Comparison of ENCODE assay signal across 1 cellular context in genomic region chr14:99263564-99264330, GRCh38.
TF ChIP-seq lines count a peak whose summit lies in the region.

No MANE protein-coding gene starts in this region.

TF ChIP-seq in HepG2, 621 proteins besides CTCF, POLR2A, EP300 and RAD21 (continued from another document):
- TF ChIP-seq HBP1 (CRISPR knock-in tag; IDR thresholded peaks at IDR 0.05; ENCODE audit: low read depth) (no peak), SKI (IDR thresholded peaks at IDR 0.05; ENCODE audit: partially characterized antibody) (no peak), NFATC3 (CRISPR knock-in tag; IDR thresholded peaks at IDR 0.05) (no peak), ZMYM2 (CRISPR knock-in tag; IDR thresholded peaks at IDR 0.05) (no peak), ZNF652 (CRISPR knock-in tag; IDR thresholded peaks at IDR 0.05; ENCODE audit: borderline replicate concordance, low read depth) (no peak), ARNT (IDR thresholded peaks at IDR 0.05) (no peak), ZNF17 (CRISPR knock-in tag; IDR thresholded peaks at IDR 0.05) (no peak), ZC3H4 (CRISPR knock-in tag; IDR thresholded peaks at IDR 0.05; ENCODE audit: borderline replicate concordance) (no peak), NFE2 (CRISPR knock-in tag; IDR thresholded peaks at IDR 0.05) (no peak), EHMT2 (IDR thresholded peaks at IDR 0.05; ENCODE audit: borderline replicate concordance, low read depth, low read length) (no peak)
- TF ChIP-seq, protein P1, sequence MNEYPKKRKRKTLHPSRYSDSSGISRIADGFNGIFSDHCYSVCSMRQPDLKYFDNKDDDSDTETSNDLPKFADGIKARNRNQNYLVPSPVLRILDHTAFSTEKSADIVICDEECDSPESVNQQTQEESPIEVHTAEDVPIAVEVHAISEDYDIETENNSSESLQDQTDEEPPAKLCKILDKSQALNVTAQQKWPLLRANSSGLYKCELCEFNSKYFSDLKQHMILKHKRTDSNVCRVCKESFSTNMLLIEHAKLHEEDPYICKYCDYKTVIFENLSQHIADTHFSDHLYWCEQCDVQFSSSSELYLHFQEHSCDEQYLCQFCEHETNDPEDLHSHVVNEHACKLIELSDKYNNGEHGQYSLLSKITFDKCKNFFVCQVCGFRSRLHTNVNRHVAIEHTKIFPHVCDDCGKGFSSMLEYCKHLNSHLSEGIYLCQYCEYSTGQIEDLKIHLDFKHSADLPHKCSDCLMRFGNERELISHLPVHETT (CRISPR knock-in tag; conservative IDR thresholded peaks at IDR 0.05), result no peak
- TF ChIP-seq, protein P2, sequence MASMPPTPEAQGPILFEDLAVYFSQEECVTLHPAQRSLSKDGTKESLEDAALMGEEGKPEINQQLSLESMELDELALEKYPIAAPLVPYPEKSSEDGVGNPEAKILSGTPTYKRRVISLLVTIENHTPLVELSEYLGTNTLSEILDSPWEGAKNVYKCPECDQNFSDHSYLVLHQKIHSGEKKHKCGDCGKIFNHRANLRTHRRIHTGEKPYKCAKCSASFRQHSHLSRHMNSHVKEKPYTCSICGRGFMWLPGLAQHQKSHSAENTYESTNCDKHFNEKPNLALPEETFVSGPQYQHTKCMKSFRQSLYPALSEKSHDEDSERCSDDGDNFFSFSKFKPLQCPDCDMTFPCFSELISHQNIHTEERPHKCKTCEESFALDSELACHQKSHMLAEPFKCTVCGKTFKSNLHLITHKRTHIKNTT (CRISPR knock-in tag; IDR thresholded peaks at IDR 0.05), result no peak
TF ChIP-seq in HepG2: peak in this region for 0.
